Comparison of ENCODE assay signal across 14 cellular contexts in the genomic region with DNA sequence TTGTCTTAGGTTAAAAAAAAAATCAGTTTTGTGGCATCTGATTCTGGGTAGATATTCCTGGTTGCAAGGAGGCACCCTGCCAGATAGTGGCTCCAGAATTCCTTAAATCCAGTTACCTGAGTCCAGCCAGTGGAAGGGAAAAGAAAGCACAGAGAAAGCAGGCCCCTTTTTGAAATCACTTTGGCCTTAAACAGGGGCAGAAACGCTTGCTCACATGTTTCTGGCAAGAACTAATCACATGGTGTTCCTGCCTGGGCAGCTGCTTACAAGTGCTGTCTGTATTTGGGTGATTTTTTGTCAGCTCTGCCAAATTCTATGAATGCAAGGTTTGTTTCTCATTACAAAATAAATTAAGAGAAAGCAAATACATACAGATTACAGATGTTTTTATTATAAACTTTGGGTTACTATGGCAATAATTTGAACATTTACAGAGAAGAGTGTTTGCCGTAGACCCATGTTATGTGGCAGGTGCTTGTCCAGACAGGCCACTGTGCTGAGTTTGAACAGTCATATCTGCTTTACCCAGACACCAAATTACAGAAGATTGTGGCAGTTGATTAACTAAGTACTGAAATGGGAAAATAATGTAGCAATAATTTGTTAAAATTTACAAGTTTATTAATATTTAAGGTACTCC.
DNase-seq lines count a peak whose midpoint lies in the region; ATAC-seq, FAIRE-seq and TF ChIP-seq lines count a peak whose summit lies in the region.
"Had no signal": no experiment of that assay in that cellular context is flagged by ENCODE, and none has a peak within 500 bp of the region (broad histone marks: within the 10 kb centered on the region; RNA-seq: fewer than 3 reads in every experiment).

No MANE protein-coding gene starts in this region.

- H3K4me2 ChIP-seq in keratinocyte (ENCODE audit: control insufficient read depth, extremely low read depth, insufficient read depth, low read depth, low read length): peak overlapping the region; percentile 40
- H3K4me2 ChIP-seq: KMS-11 had no signal

- dilution Hi-C loops in keratinocyte (cut with MboI; ENCODE audit: extremely low pct_ligation_motif_present, low sequenced_read_pairs): no loop called here

- no peak for ATAC-seq in HG03039 (IDR thresholded peaks at IDR 0.05; ENCODE audit: unreplicated experiment)

- H3K9me3 ChIP-seq in keratinocyte (ENCODE audit: control insufficient read depth, low read depth, low read length) (no peaks in the 10 kb centered on the region), vagina (no peaks in the 10 kb centered on the region)

- TF ChIP-seq CTCF in keratinocyte (optimal IDR thresholded peaks at IDR 0.05 in 1 of 3, IDR thresholded peaks at IDR 0.05 in 1 of 3, conservative IDR thresholded peaks at IDR 0.05 in 1 of 3; ENCODE audit: extremely low read depth in 1 of 3, insufficient read depth in 2 of 3, low read length in 3 of 3) (no peak), vagina (IDR thresholded peaks at IDR 0.05) (no peak), GM10248 (IDR thresholded peaks at IDR 0.05; ENCODE audit: control extremely low read depth, extremely low read depth, low read depth, missing control alignments) (no peak)

- peak; percentile 51 for DNase-seq in COLO668 (lab: John Stamatoyannopoulos, UW; ENCODE audit: unreplicated experiment)
- DNase-seq in NCI-H1417 (lab: John Stamatoyannopoulos, UW): peak in 2 of 3 experiments; percentile 61 to 86
- peak; percentile 99 for DNase-seq in SHP77 treated with DMSO at 0.1 percent for 48 hours (lab: John Stamatoyannopoulos, UW)
- no peak for DNase-seq in keratinocyte (ENCODE audit: low read depth, low spot score)
- no peak for DNase-seq in vagina (ENCODE audit: extremely low spot score in 2 of 2)
- DNase-seq in GM10248 (ENCODE audit: extremely low spot score): no peak
- no peak for DNase-seq in AG08396 (ENCODE audit: low spot score)
- DNase-seq: activated CD4-positive, alpha-beta T cell treated with anti-CD3 and anti-CD28 coated beads, Interleukin-2, amount 10 ng/mL, durations not matched to agents 24 days and 14 days; AML-193; stimulated activated CD4-positive, alpha-beta T cell treated with anti-CD3 and anti-CD28 coated beads, Interleukin-1b, Interleukin-23, amount 100 ng/mL, for 48 hours; T-helper 1 cell had no signal

- TF ChIP-seq POLR2A in vagina (IDR thresholded peaks at IDR 0.05): no peak

- H3K9me1 ChIP-seq in keratinocyte (ENCODE audit: control insufficient read depth, extremely low read depth, insufficient read depth, low read length): no peaks in the 10 kb centered on the region

- peaks cover 3% of the 10 kb centered on the region for H3K4me1 ChIP-seq in keratinocyte (ENCODE audit: control insufficient read depth, extremely low read depth, insufficient read depth, low read length)
- H3K4me1 ChIP-seq in vagina: no peaks in the 10 kb centered on the region

- FAIRE-seq in keratinocyte (lab: Jason Lieb, UNC): no peak

- intact Hi-C loops in vagina (cut with DNase I): no loop called here

- peak overlapping the region; percentile 82 for H2AFZ ChIP-seq in keratinocyte (ENCODE audit: control insufficient read depth, low read length)

- H3K9ac ChIP-seq in keratinocyte (ENCODE audit: control insufficient read depth, extremely low read depth, insufficient read depth, low read length): peak overlapping the region; percentile 14
- H3K9ac ChIP-seq: KMS-11 had no signal

- H3K27ac ChIP-seq in keratinocyte (ENCODE audit: control insufficient read depth, insufficient read depth, low read length): no peak overlapping the region
- no peak overlapping the region for H3K27ac ChIP-seq in vagina
- H3K27ac ChIP-seq: KMS-11 had no signal

- POLR2A ChIA-PET in GM10248 (lab: Yijun Ruan, JAX): no interaction called here

- H3K27me3 ChIP-seq in keratinocyte (ENCODE audit: control insufficient read depth, extremely low read depth, insufficient read depth, low read length): no peaks in the 10 kb centered on the region
- H3K27me3 ChIP-seq in vagina: no peaks in the 10 kb centered on the region

- no peaks in the 10 kb centered on the region for H3K36me3 ChIP-seq in keratinocyte (ENCODE audit: control insufficient read depth in 2 of 2, extremely low read depth in 1 of 2, insufficient read depth in 2 of 2, low read length in 2 of 2)
- H3K36me3 ChIP-seq in vagina: no peaks in the 10 kb centered on the region

- no peaks in the 10 kb centered on the region for H3K79me2 ChIP-seq in keratinocyte (ENCODE audit: control insufficient read depth, insufficient read depth, low read length)

- H3K4me3 ChIP-seq in keratinocyte (ENCODE audit: control insufficient read depth in 2 of 3, extremely low read depth in 1 of 3, insufficient read depth in 2 of 3, low read depth in 1 of 3, low read length in 3 of 3) (no peak overlapping the region), vagina (no peak overlapping the region)
- H3K4me3 ChIP-seq: lung had no signal

- no peaks in the 10 kb centered on the region for H4K20me1 ChIP-seq in keratinocyte (ENCODE audit: control insufficient read depth, extremely low read depth, insufficient read depth, low read length)

- CTCF ChIA-PET in GM10248 (lab: Yijun Ruan, JAX): no interaction called here

Comparison
In these comparisons a context has a peak if more than half of its experiments do, and no peak if none do; other contexts are left out.
1. DNase-seq: peak in COLO668 (single experiment), NCI-H1417 (2 of 3) and SHP77 treated with DMSO at 0.1 percent for 48 hours (single experiment); none in keratinocyte (single experiment), vagina (0 of 2), GM10248 (single experiment) and AG08396 (single experiment).